ENCODE assay signal across 28 cellular contexts in the genomic region with DNA sequence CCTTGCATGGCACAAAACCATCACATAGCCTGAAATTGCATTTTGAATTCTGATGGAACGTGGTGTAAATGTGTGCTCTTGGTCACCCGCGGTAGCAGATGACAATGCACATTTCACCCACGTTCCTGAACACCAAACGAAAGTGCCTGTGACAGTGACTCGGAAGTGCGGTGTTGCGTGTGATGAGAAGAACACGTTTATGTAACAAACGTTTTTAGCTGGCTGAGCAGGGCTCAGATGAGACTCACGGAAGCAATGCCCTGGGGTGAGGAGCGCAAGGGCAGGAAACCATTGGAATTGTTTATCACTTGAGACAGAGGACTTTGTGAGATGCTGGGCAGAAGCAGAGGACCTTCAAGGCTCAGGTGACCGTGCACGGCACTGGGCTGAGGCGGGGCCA.
"Had no signal": no experiment of that assay in that cellular context is flagged by ENCODE, and none has a peak within 500 bp of the region (broad histone marks: within the 10 kb centered on the region; RNA-seq: fewer than 3 reads in every experiment).

No MANE protein-coding gene starts in this region.

- ATAC-seq: left ventricle myocardium superior; pancreas; stimulated activated naive B cell treated with anti-CD40 and anti-IgM and Interleukin-4, amounts not matched to agents 10 μg/mL and 1 μg/mL and 100 μg/mL, for 72 hours; upper lobe of right lung had no signal

- H3K4me1 Mint-ChIP-seq: naive B cell; stimulated activated naive B cell treated with anti-CD40 and anti-IgM and Interleukin-4, amounts not matched to agents 10 μg/mL and 1 μg/mL and 100 μg/mL, for 72 hours had no signal

- DNase-seq: activated CD4-positive, alpha-beta memory T cell treated with anti-CD3 and anti-CD28 coated beads for 36 hours; activated CD4-positive, alpha-beta T cell treated with anti-CD3 and anti-CD28 coated beads, Interleukin-2, amount 10 ng/mL, durations not matched to agents 24 days and 14 days; activated CD4-positive, CD25-positive, alpha-beta regulatory T cell treated with anti-CD3 and anti-CD28 coated beads, Interleukin-2, amount 50 U/mL, for 72 hours; activated CD8-positive, alpha-beta memory T cell treated with anti-CD3 and anti-CD28 coated beads, Interleukin-2, amount 50 U/mL, for 4 hours; activated T-cell treated with anti-CD3 and anti-CD28 coated beads, Interleukin-2, amount 50 U/mL, for 48 hours; anterior cingulate cortex; cerebellar nuclear complex; colonic mucosa; effector CD8-positive, alpha-beta T cell; left ventricle myocardium superior; naive B cell; nucleus accumbens; pancreas; stimulated activated CD4-positive, alpha-beta T cell treated with anti-CD3 and anti-CD28 coated beads, Interleukin-15, amount 100 ng/mL, for 24 hours; stimulated activated CD4-positive, alpha-beta T cell treated with anti-CD3 and anti-CD28 coated beads, Interleukin-2, amount 100 ng/mL, for 24 hours; stimulated activated naive B cell treated with anti-CD40 and anti-IgM and Interleukin-4, amounts not matched to agents 10 μg/mL and 1 μg/mL and 100 μg/mL, for 72 hours; stomach; T-helper 2 cell; tibial artery; upper lobe of right lung had no signal

- H3K4me3 ChIP-seq: cardiac muscle cell, colonic mucosa, pancreas, prostate gland, stomach, tibial artery, upper lobe of right lung had no signal

- H3K27ac Mint-ChIP-seq: activated CD4-positive, alpha-beta memory T cell treated with anti-CD3 and anti-CD28 coated beads for 36 hours; activated CD4-positive, alpha-beta T cell treated with anti-CD3 and anti-CD28 coated beads, Interleukin-2, amount 10 ng/mL, durations not matched to agents 24 days and 14 days; activated naive CD4-positive, alpha-beta T cell treated with anti-CD3 and anti-CD28 coated beads, Interleukin-2, amount 50 U/mL, for 24 hours; activated T-helper 2 cell treated with anti-CD3 and anti-CD28 coated beads, Interferon-gamma antibody, Interleukin-2, Interleukin-4, amounts not matched to agents 10 μg/mL and 5 μg/mL and 100 μg/mL, durations not matched to agents 14 hours and 24 hours and 36 hours; stimulated activated naive B cell treated with anti-CD40 and anti-IgM and Interleukin-4, amounts not matched to agents 10 μg/mL and 1 μg/mL and 100 μg/mL, for 72 hours had no signal

- H3K4me3 Mint-ChIP-seq: activated CD4-positive, alpha-beta memory T cell treated with anti-CD3 and anti-CD28 coated beads for 36 hours; activated CD4-positive, alpha-beta T cell treated with anti-CD3 and anti-CD28 coated beads, Interleukin-2, amount 10 ng/mL, durations not matched to agents 24 days and 14 days; activated naive CD4-positive, alpha-beta T cell treated with anti-CD3 and anti-CD28 coated beads, Interleukin-2, amount 50 U/mL, for 24 hours; naive B cell; stimulated activated naive B cell treated with anti-CD40 and anti-IgM and Interleukin-4, amounts not matched to agents 10 μg/mL and 1 μg/mL and 100 μg/mL, for 72 hours had no signal

- FAIRE-seq: endometrium, frontal cortex, islet of Langerhans, pancreas had no signal

- H3K36me3 Mint-ChIP-seq: activated CD4-positive, alpha-beta memory T cell treated with anti-CD3 and anti-CD28 coated beads for 36 hours; activated naive CD4-positive, alpha-beta T cell treated with anti-CD3 and anti-CD28 coated beads, Interleukin-2, amount 50 U/mL, for 24 hours; naive B cell; stimulated activated naive B cell treated with anti-CD40 and anti-IgM and Interleukin-4, amounts not matched to agents 10 μg/mL and 1 μg/mL and 100 μg/mL, for 72 hours had no signal

- H3K9me3 ChIP-seq: colonic mucosa, pancreas, prostate gland, stomach, tibial artery, upper lobe of right lung had no signal

- H3K27me3 Mint-ChIP-seq: activated CD4-positive, alpha-beta memory T cell treated with anti-CD3 and anti-CD28 coated beads for 36 hours; activated CD4-positive, alpha-beta T cell treated with anti-CD3 and anti-CD28 coated beads, Interleukin-2, amount 10 ng/mL, durations not matched to agents 24 days and 14 days; activated naive CD4-positive, alpha-beta T cell treated with anti-CD3 and anti-CD28 coated beads, Interleukin-2, amount 50 U/mL, for 24 hours had no signal

- H3K4me1 ChIP-seq: colonic mucosa, pancreas, prostate gland, stomach, tibial artery, upper lobe of right lung had no signal

- H3K36me3 ChIP-seq: cardiac muscle cell, colonic mucosa, pancreas, prostate gland, stomach, tibial artery, upper lobe of right lung had no signal

- H3K9me3 Mint-ChIP-seq: activated naive CD4-positive, alpha-beta T cell treated with anti-CD3 and anti-CD28 coated beads, Interleukin-2, amount 50 U/mL, for 24 hours had no signal

- H3K27ac ChIP-seq: cardiac muscle cell, colonic mucosa, epithelial cell of prostate, pancreas, prostate gland, stomach, tibial artery, upper lobe of right lung had no signal

- H3K27me3 ChIP-seq: cardiac muscle cell, colonic mucosa, pancreas, stomach, tibial artery, upper lobe of right lung had no signal
